ENCODE assay signal across 10 cellular contexts in the genomic region with DNA sequence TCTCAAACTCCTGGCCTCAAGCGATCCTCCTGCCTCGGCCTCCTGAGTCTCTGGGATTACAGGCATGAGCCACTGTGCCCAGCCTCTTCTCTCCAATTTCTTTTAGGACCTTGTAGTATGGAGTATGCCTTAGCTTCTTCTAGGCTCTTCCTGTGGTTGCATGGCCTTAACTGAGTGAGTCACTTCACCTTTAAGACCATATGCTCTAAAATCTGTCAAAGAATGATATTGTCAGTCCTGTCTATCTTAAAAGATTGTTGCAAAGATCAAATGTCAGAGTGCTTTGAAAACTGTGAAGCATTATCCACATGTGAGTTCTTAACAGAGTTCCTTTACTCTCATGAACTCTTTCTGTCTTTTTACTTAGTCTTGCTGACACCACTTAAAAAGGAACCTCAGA. TPM values are rescaled to one million over a fixed set of nuclear protein-coding genes. Genes with fewer than 3 reads are reported as not detected.
DNase-seq lines count a peak whose midpoint lies in the region; ATAC-seq and TF ChIP-seq lines count a peak whose summit lies in the region.
"Had no signal": no experiment of that assay in that cellular context is flagged by ENCODE, and none has a peak within 500 bp of the region (broad histone marks: within the 10 kb centered on the region; RNA-seq: fewer than 3 reads in every experiment).

No MANE protein-coding gene starts in this region.

- H3K4me1 Mint-ChIP-seq in activated T-helper 17 cell treated with anti-CD3 and anti-CD28 coated beads, Interleukin-2, amount 50 U/mL, for 72 hours = peaks cover 59% of the 10 kb centered on the region

- H3K4me1 ChIP-seq in left ventricle myocardium inferior (peaks cover 97% of the 10 kb centered on the region), lower lobe of right lung (peaks cover 55% of the 10 kb centered on the region), upper lobe of left lung (peaks cover 32 to 53% (median 41%) of the 10 kb centered on the region in 4 donors)

- no peaks in the 10 kb centered on the region for H3K27me3 Mint-ChIP-seq in activated T-helper 17 cell treated with anti-CD3 and anti-CD28 coated beads, Interleukin-2, amount 50 U/mL, for 72 hours

- H3K9me3 ChIP-seq in left ventricle myocardium inferior (replicated peaks) (no peaks in the 10 kb centered on the region), lower lobe of right lung (no peaks in the 10 kb centered on the region), upper lobe of left lung (no peaks in the 10 kb centered on the region)

- H3K27ac ChIP-seq in left ventricle myocardium inferior (replicated peaks) (peak overlapping the region; percentile 78), lower lobe of right lung (peak overlapping the region; percentile 24), upper lobe of left lung (peak overlapping the region; percentile 31 to 72 (median 54))

- 100% methylated on average over 2 of the region's 2 CpGs for WGBS in upper lobe of left lung, 2 donors

- H3K36me3 ChIP-seq in left ventricle myocardium inferior (no peaks in the 10 kb centered on the region), lower lobe of right lung (peaks cover 4% of the 10 kb centered on the region), upper lobe of left lung (peaks cover 0 to 2% (median 0%) of the 10 kb centered on the region in 4 donors)

- H3K4me3 ChIP-seq in left ventricle myocardium inferior = no peak overlapping the region
- H3K4me3 ChIP-seq in lower lobe of right lung = no peak overlapping the region
- no peak overlapping the region for H3K4me3 ChIP-seq in upper lobe of left lung

- TF ChIP-seq EP300 in upper lobe of left lung (IDR thresholded peaks at IDR 0.05) = no peak

- peak overlapping the region; percentile 64 for H3K4me3 Mint-ChIP-seq in activated T-helper 17 cell treated with anti-CD3 and anti-CD28 coated beads, Interleukin-2, amount 50 U/mL, for 72 hours
- H3K4me3 Mint-ChIP-seq: CD14-positive monocyte had no signal

- no peaks in the 10 kb centered on the region for H3K27me3 ChIP-seq in left ventricle myocardium inferior (ENCODE audit: low read depth)
- no peaks in the 10 kb centered on the region for H3K27me3 ChIP-seq in lower lobe of right lung (ENCODE audit: low read depth)
- no peaks in the 10 kb centered on the region for H3K27me3 ChIP-seq in upper lobe of left lung

- no peak for ATAC-seq in left ventricle myocardium superior
- peak; percentile 68 for ATAC-seq in activated T-helper 17 cell treated with anti-CD3 and anti-CD28 coated beads, Interleukin-2, amount 50 U/mL, for 72 hours (replicated peaks)
- no peak for ATAC-seq in lower lobe of right lung
- ATAC-seq in upper lobe of left lung (ENCODE audit: low FRiP score in 2 of 2) = no peak
- ATAC-seq in GM21423 (IDR thresholded peaks at IDR 0.05; ENCODE audit: unreplicated experiment) = no peak
- no peak for ATAC-seq in HG03521 (IDR thresholded peaks at IDR 0.05; ENCODE audit: unreplicated experiment)

- TF ChIP-seq POLR2A in upper lobe of left lung (IDR thresholded peaks at IDR 0.05) = no peak

- intact Hi-C loops in left ventricle myocardium inferior (cut with micrococcal nuclease) = no loop called here
- intact Hi-C loops in left ventricle myocardium superior (cut with micrococcal nuclease) = no loop called here
- intact Hi-C loops in lower lobe of right lung (cut with DNase I) = no loop called here

- H3K27ac Mint-ChIP-seq in activated T-helper 17 cell treated with anti-CD3 and anti-CD28 coated beads, Interleukin-2, amount 50 U/mL, for 72 hours = peak overlapping the region; percentile 86

- no peak for TF ChIP-seq CTCF in left ventricle myocardium inferior (IDR thresholded peaks at IDR 0.05; ENCODE audit: borderline replicate concordance)
- TF ChIP-seq CTCF in lower lobe of right lung (IDR thresholded peaks at IDR 0.05) = no peak
- TF ChIP-seq CTCF in upper lobe of left lung (IDR thresholded peaks at IDR 0.05) = no peak

- H3K9me3 Mint-ChIP-seq in activated T-helper 17 cell treated with anti-CD3 and anti-CD28 coated beads, Interleukin-2, amount 50 U/mL, for 72 hours = no peaks in the 10 kb centered on the region
- H3K9me3 Mint-ChIP-seq: CD14-positive monocyte had no signal

- H3K36me3 Mint-ChIP-seq in activated T-helper 17 cell treated with anti-CD3 and anti-CD28 coated beads, Interleukin-2, amount 50 U/mL, for 72 hours (ENCODE audit: low read depth) = peaks cover 38% of the 10 kb centered on the region

- DNase-seq in left ventricle myocardium inferior (no peak), left ventricle myocardium superior (no peak), lower lobe of right lung (no peak), upper lobe of left lung (no peak), NCI-H510A (lab: John Stamatoyannopoulos, UW) (no peak)
- DNase-seq: NCI-H1436 treated with DMSO at 0.1 percent for 48 hours had no signal

RNA-seq across cellular contexts. Expression of a gene that starts 37.2 kb away (rescaled TPM):
- total RNA-seq in left ventricle myocardium inferior = 97.7 TPM
- 69.5 TPM for total RNA-seq in left ventricle myocardium superior
- 100 to 1,000 TPM; 101 TPM for total RNA-seq in activated T-helper 17 cell treated with anti-CD3 and anti-CD28 coated beads, Interleukin-2, amount 50 U/mL, for 72 hours
- total RNA-seq in lower lobe of right lung = 92.3 TPM
- total RNA-seq in upper lobe of left lung = 100 to 1,000 TPM in 2 of 6 donors, 10 to 100 TPM in 4; 54.0 to 152 (median 90.5) TPM

Comparison
In these comparisons a context has a peak if more than half of its experiments do, and no peak if none do; other contexts are left out.
1. H3K27ac ChIP-seq: peak in every context shown above with its lines; median percentile 78 in left ventricle myocardium inferior; 54 in upper lobe of left lung; 24 in lower lobe of right lung.